Comparison of ENCODE assay signal across 8 cellular contexts in the genomic region with DNA sequence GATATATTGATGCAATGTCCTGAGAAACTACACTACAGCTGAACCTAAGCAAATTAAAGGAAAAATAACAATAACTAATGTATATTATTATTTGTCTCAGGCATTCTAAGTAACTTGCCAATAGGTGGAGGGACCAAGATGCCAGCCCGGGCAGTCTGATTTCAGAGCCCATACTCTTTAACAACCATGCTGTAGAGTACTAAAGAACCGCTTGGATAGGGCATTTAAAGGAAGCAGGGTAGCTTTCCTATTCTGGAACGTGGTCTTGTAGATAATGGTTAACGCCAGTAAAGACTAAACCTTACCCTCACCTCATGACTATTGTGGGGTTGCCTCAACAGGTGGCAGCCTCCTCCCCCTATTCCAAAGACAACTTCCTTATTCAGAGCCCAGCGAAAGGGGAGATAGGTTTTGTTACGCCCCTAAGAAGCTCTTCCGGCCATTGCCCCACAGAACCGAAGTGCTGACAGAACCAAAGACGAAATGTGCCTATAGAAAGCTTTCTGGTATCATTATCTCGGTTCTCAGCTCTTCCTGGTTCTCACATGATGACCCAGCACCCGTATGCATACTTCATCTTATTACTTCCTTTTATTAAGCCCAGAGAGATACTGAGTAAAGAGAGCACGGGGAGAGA. TPM values are rescaled to one million over a fixed set of nuclear protein-coding genes. Genes with fewer than 3 reads are reported as not detected.
DNase-seq lines count a peak whose midpoint lies in the region; ATAC-seq and TF ChIP-seq lines count a peak whose summit lies in the region.

No MANE protein-coding gene starts in this region.

- peaks cover 2% of the 10 kb centered on the region for H3K36me3 Mint-ChIP-seq in IgD-negative memory B cell

- H3K36me3 ChIP-seq in ascending aorta, result no peaks in the 10 kb centered on the region
- H3K36me3 ChIP-seq in iPS-15b (ENCODE audit: control insufficient read depth, insufficient read depth, low read length), result no peaks in the 10 kb centered on the region
- peaks cover 15% of the 10 kb centered on the region for H3K36me3 ChIP-seq in skeletal muscle satellite cell (ENCODE audit: insufficient read depth, low read length)

- peak overlapping the region; percentile 90 to 100 (median 97) for H3K27ac Mint-ChIP-seq in IgD-negative memory B cell

- H3K4me1 ChIP-seq in ascending aorta, result peaks cover 0 to 7% of the 10 kb centered on the region in 2 donors
- peaks cover 33% of the 10 kb centered on the region for H3K4me1 ChIP-seq in iPS-15b (ENCODE audit: control insufficient read depth, insufficient read depth, low read length)
- H3K4me1 ChIP-seq in skeletal muscle satellite cell (ENCODE audit: control insufficient read depth, insufficient read depth, low read length), result peaks cover 48% of the 10 kb centered on the region

- no peak for TF ChIP-seq CTCF in ascending aorta (IDR thresholded peaks at IDR 0.05)

- no peaks in the 10 kb centered on the region for H3K27me3 ChIP-seq in ascending aorta
- no peaks in the 10 kb centered on the region for H3K27me3 ChIP-seq in iPS-15b (ENCODE audit: control insufficient read depth, insufficient read depth, low read length)
- no peaks in the 10 kb centered on the region for H3K27me3 ChIP-seq in skeletal muscle satellite cell (ENCODE audit: control insufficient read depth, insufficient read depth, low read length)

- H3K4me3 Mint-ChIP-seq in IgD-negative memory B cell, result peak overlapping the region; percentile 94 to 99 (median 97)

- intact Hi-C loops in ascending aorta (cut with DNase I), result loop anchor here (1.0 to 5.0 kb wide), 5 partner anchors 79 to 787 kb away; a partner anchor contains a TSS

- H3K4me2 ChIP-seq in skeletal muscle satellite cell (ENCODE audit: low read length), result peak overlapping the region; percentile 87

- no peaks in the 10 kb centered on the region for H3K9me3 Mint-ChIP-seq in IgD-negative memory B cell

- H3K9ac ChIP-seq in iPS-15b (ENCODE audit: low read depth, low read length) (peak overlapping the region; percentile 62), skeletal muscle satellite cell (ENCODE audit: low read depth, low read length) (peak overlapping the region; percentile 84)

- peak; percentile 53 for DNase-seq in GDM1 (lab: John Stamatoyannopoulos, UW)
- peak; percentile 79 for DNase-seq in SKM-1 (lab: John Stamatoyannopoulos, UW; ENCODE audit: unreplicated experiment)
- peak; percentile 9 to 72 for DNase-seq in ascending aorta (ENCODE audit: low spot score in 2 of 2)
- no peak for DNase-seq in SK-N-DZ (ENCODE audit: low spot score)

- peak overlapping the region; percentile 89 to 94 for H3K27ac ChIP-seq in ascending aorta

- peaks cover 18 to 31% (median 26%) of the 10 kb centered on the region in 3 donors for H3K4me1 Mint-ChIP-seq in IgD-negative memory B cell

- no peaks in the 10 kb centered on the region for H3K27me3 Mint-ChIP-seq in IgD-negative memory B cell

- peak overlapping the region; percentile 87 to 93 for H3K4me3 ChIP-seq in ascending aorta
- peak overlapping the region; percentile 69 for H3K4me3 ChIP-seq in iPS-15b (ENCODE audit: low read depth, low read length)
- H3K4me3 ChIP-seq in skeletal muscle satellite cell (ENCODE audit: low read length), result peak overlapping the region; percentile 73

- H3K9me3 ChIP-seq in ascending aorta, result no peaks in the 10 kb centered on the region
- H3K9me3 ChIP-seq in iPS-15b (ENCODE audit: control insufficient read depth, insufficient read depth, low read length), result no peaks in the 10 kb centered on the region
- no peaks in the 10 kb centered on the region for H3K9me3 ChIP-seq in skeletal muscle satellite cell (replicated peaks; ENCODE audit: low read length)

- ATAC-seq in GM21619 (IDR thresholded peaks at IDR 0.05; ENCODE audit: unreplicated experiment), result peak; percentile 36

RNA-seq across cellular contexts. Expression of a gene that starts 0.7 kb away (rescaled TPM):
- 69.5 TPM for polyA plus RNA-seq in IgD-negative memory B cell
- 11.0 TPM for total RNA-seq in ascending aorta
- 71.6 and 93.3 TPM in 2 replicates for total RNA-seq in skeletal muscle satellite cell (2012; rRNA removed)
- 16.8 and 30.5 TPM in 2 replicates for polyA plus RNA-seq in SK-N-DZ (2014; cell fraction: cytosol; rRNA removed)
- polyA plus RNA-seq in SK-N-DZ (2014; cell fraction: nucleus; rRNA removed), result 14.3 and 17.2 TPM in 2 replicates
